ENCODE assay signal across 8 cellular contexts in genomic region chr17:81713004-81713555, GRCh38. TPM values are rescaled to one million over a fixed set of nuclear protein-coding genes. Genes with fewer than 3 reads are reported as not detected.
A peak's percentile ranks its signal among the peaks of the same experiment; 100 is the strongest.
DNase-seq lines count a peak whose midpoint lies in the region; ATAC-seq and TF ChIP-seq lines count a peak whose summit lies in the region.

No MANE protein-coding gene starts in this region.

- POLR2A ChIA-PET in RWPE1 (lab: Yijun Ruan, JAX; ENCODE audit: low non-redundant PET), result interaction anchor here (0.8 kb wide), 1 partner anchor 161 kb away, joined by 3 read pairs; the partner anchor contains the start of gene FAAP100

- H3K4me1 ChIP-seq in psoas muscle, result peaks cover 26% of the 10 kb centered on the region

- no peak for DNase-seq in RWPE1 (ENCODE audit: low spot score)
- no peak for DNase-seq in fibroblast of pulmonary artery (ENCODE audit: low read depth)
- peak in 1 of 2 donors; percentile 9 for DNase-seq in psoas muscle
- DNase-seq in kidney glomerular epithelial cell (lab: John Stamatoyannopoulos, UW), result no peak
- DNase-seq in central memory CD4-positive, alpha-beta T cell, result no peak

- WGBS in psoas muscle, 3 donors, result 31 to 45% (median 39%) methylated on average over 18 of the region's 18 CpGs

- ATAC-seq in psoas muscle, result no peak
- no peak for ATAC-seq in GM18517 (IDR thresholded peaks at IDR 0.05; ENCODE audit: unreplicated experiment)
- no peak for ATAC-seq in HG02981 (IDR thresholded peaks at IDR 0.05; ENCODE audit: unreplicated experiment)

- H3K27me3 ChIP-seq in psoas muscle (ENCODE audit: insufficient read depth in 3 of 3, low read length in 2 of 3), result no peaks in the 10 kb centered on the region

- no peaks in the 10 kb centered on the region for H3K9me3 ChIP-seq in psoas muscle

- TF ChIP-seq CTCF in RWPE1 (conservative IDR thresholded peaks at IDR 0.05; ENCODE audit: low read depth) (no peak), fibroblast of pulmonary artery (IDR thresholded peaks at IDR 0.05; ENCODE audit: low read length, missing control alignments) (no peak), psoas muscle (IDR thresholded peaks at IDR 0.05) (no peak)

- peak overlapping the region; percentile 84 for H3K4me3 ChIP-seq in GM08714 (ENCODE audit: low read length)
- H3K4me3 ChIP-seq in fibroblast of pulmonary artery (replicated peaks; ENCODE audit: low read depth, low read length), result peak overlapping the region; percentile 58
- peak overlapping the region; percentile 73 for H3K4me3 ChIP-seq in psoas muscle

- H3K27ac ChIP-seq in RWPE1, result peak overlapping the region; percentile 89
- no peak overlapping the region for H3K27ac ChIP-seq in psoas muscle

- H3K36me3 ChIP-seq in psoas muscle (ENCODE audit: insufficient read depth in 1 of 2, low read depth in 1 of 2), result peaks cover 0 to 3% of the 10 kb centered on the region in 2 donors

- intact Hi-C loops in psoas muscle (cut with DNase I), result no loop called here

- CTCF ChIA-PET in RWPE1 (lab: Yijun Ruan, JAX), result interaction anchor here (0.7 to 0.9 kb wide), 3 partner anchors 37 to 204 kb away, joined by 3 to 5 read pairs (median 3); no protein-coding TSS in a partner anchor

RNA-seq across cellular contexts. Expression of gene SLC25A10, which starts 1.0 kb away (rescaled TPM):
- total RNA-seq in psoas muscle, result 1 to 10 TPM; 2.4 to 6.3 (median 3.8) TPM
- 1 to 10 TPM; 5.9 to 7.0 (median 6.3) TPM for polyA plus RNA-seq in psoas muscle

RNA-seq across cellular contexts. Expression of gene MRPL12, which starts 9.9 kb away (rescaled TPM):
- 100 to 1,000 TPM in 2 of 4 donors, 10 to 100 TPM in 2; 93.0 to 175 (median 104) TPM for total RNA-seq in psoas muscle
- 100 to 1,000 TPM; 222 to 558 (median 242) TPM for polyA plus RNA-seq in psoas muscle

RNA-seq across cellular contexts. Expression of gene HGS, which starts 29.3 kb away (rescaled TPM):
- 10 to 100 TPM; 38.6 to 74.5 (median 56.5) TPM for total RNA-seq in psoas muscle
- polyA plus RNA-seq in psoas muscle, result 100 to 1,000 TPM in 2 of 3 donors, 10 to 100 TPM in 1; 62.3 to 158 (median 139) TPM

RNA-seq across cellular contexts. Expression of gene ARL16, which starts 29.5 kb away (rescaled TPM):
- 10 to 100 TPM in 3 of 4 donors, 1 to 10 TPM in 1; 7.8 to 15.6 (median 11.9) TPM for total RNA-seq in psoas muscle
- polyA plus RNA-seq in psoas muscle, result 10 to 100 TPM; 23.2 to 29.3 (median 29.1) TPM

RNA-seq across cellular contexts. Expression of gene CCDC137, which starts 46.5 kb away (rescaled TPM):
- total RNA-seq in psoas muscle, result 10 to 100 TPM in 1 of 4 donors, 1 to 10 TPM in 3; 4.8 to 14.9 (median 8.6) TPM
- 10 to 100 TPM; 11.3 to 47.4 (median 28.5) TPM for polyA plus RNA-seq in psoas muscle
